1 cellular context compared by ENCODE assay signal in the genomic region with DNA sequence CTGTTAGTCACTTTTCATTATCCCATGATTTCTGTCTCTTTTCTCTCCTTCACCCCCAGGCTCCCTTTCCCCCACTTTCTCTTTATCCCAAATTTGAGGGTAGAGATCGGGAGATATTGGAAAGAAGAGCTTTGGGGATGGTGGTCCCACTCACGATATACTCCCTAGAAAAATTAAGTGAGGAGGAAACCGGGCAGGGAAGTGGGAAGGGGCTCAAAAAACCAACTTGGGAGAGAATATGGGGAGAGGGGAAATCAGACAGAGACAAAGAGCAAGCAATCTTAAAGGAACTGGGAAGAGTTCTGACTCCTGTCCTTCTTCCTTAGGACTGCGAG.
A peak's percentile ranks its signal among the peaks of the same experiment; 100 is the strongest.
TF ChIP-seq lines count a peak whose summit lies in the region.

No MANE protein-coding gene starts in this region.

TF ChIP-seq in GM23338, 12 proteins besides CTCF, POLR2A, EP300 and RAD21:
- peak; percentile 38 for TF ChIP-seq EZH2 (IDR thresholded peaks at IDR 0.05; ENCODE audit: low read depth, unreplicated experiment)
- no peak for TF ChIP-seq JUNB (IDR thresholded peaks at IDR 0.05; ENCODE audit: unreplicated experiment)
